In genomic region chr2:164675698-164676097, GRCh38 we compare ENCODE assay signal across 19 cellular contexts. TPM values are rescaled to one million over a fixed set of nuclear protein-coding genes. Genes with fewer than 3 reads are reported as not detected.
DNase-seq lines count a peak whose midpoint lies in the region; ATAC-seq and TF ChIP-seq lines count a peak whose summit lies in the region.
"Had no signal": no experiment of that assay in that cellular context is flagged by ENCODE, and none has a peak within 500 bp of the region (broad histone marks: within the 10 kb centered on the region; RNA-seq: fewer than 3 reads in every experiment).

No MANE protein-coding gene starts in this region.

- H3K9me3 ChIP-seq in right atrium auricular region (peaks cover 0 to 9% of the 10 kb centered on the region in 2 donors), heart right ventricle (peaks cover 0 to 18% (median 7%) of the 10 kb centered on the region in 11 donors), mucosa of descending colon (no peaks in the 10 kb centered on the region), vagina (no peaks in the 10 kb centered on the region)

- ATAC-seq in Right ventricle myocardium inferior (peak; percentile 94), heart right ventricle (peak; percentile 75 to 96 (median 92)), mucosa of descending colon (peak; percentile 93)
- ATAC-seq: Panc1 had no signal

- TF ChIP-seq CTCF in right atrium auricular region (IDR thresholded peaks at IDR 0.05), result no peak
- TF ChIP-seq CTCF in heart right ventricle (IDR thresholded peaks at IDR 0.05), result no peak
- no peak for TF ChIP-seq CTCF in mucosa of descending colon (IDR thresholded peaks at IDR 0.05)
- no peak for TF ChIP-seq CTCF in vagina (IDR thresholded peaks at IDR 0.05)

- 58 to 66% methylated on average over 2 of the region's 2 CpGs for WGBS in heart right ventricle, 2 donors

- no peaks in the 10 kb centered on the region for H3K27me3 Mint-ChIP-seq in activated T-helper 1 cell treated with anti-CD3 and anti-CD28 coated beads, Interleukin-12 subunit alpha, Interleukin-12 subunit beta, Interleukin-2, Interleukin-4 antibody, amounts not matched to agents 30 ng/mL and 10 ng/mL and 1 ng/mL, durations not matched to agents 14 hours and 24 hours and 36 hours (ENCODE audit: insufficient read depth)

- H3K27ac ChIP-seq in right atrium auricular region (peak overlapping the region in 1 of 2 donors; percentile 65), heart right ventricle (peak overlapping the region in 5 of 10 donors; percentile 2 to 51 (median 34)), vagina (no peak overlapping the region)
- H3K27ac ChIP-seq: RWPE1, SK-N-MC had no signal

- peaks cover 3% of the 10 kb centered on the region for H3K9me3 Mint-ChIP-seq in activated T-helper 1 cell treated with anti-CD3 and anti-CD28 coated beads, Interleukin-12 subunit alpha, Interleukin-12 subunit beta, Interleukin-2, Interleukin-4 antibody, amounts not matched to agents 30 ng/mL and 10 ng/mL and 1 ng/mL, durations not matched to agents 14 hours and 24 hours and 36 hours

- H3K27me3 ChIP-seq in right atrium auricular region, result no peaks in the 10 kb centered on the region
- no peaks in the 10 kb centered on the region for H3K27me3 ChIP-seq in heart right ventricle
- no peaks in the 10 kb centered on the region for H3K27me3 ChIP-seq in vagina
- H3K27me3 ChIP-seq: MG63 had no signal

- no peak overlapping the region for H3K4me3 ChIP-seq in right atrium auricular region
- no peak overlapping the region for H3K4me3 ChIP-seq in heart right ventricle
- H3K4me3 ChIP-seq in mucosa of descending colon, result no peak overlapping the region
- no peak overlapping the region for H3K4me3 ChIP-seq in vagina
- H3K4me3 ChIP-seq: MG63, SK-N-MC had no signal

- H3K36me3 ChIP-seq in right atrium auricular region (no peaks in the 10 kb centered on the region), heart right ventricle (peaks cover 0 to 18% (median 0%) of the 10 kb centered on the region in 9 donors), mucosa of descending colon (ENCODE audit: low read depth) (no peaks in the 10 kb centered on the region), vagina (no peaks in the 10 kb centered on the region)
- H3K36me3 ChIP-seq: MG63 had no signal

- H3K4me1 Mint-ChIP-seq in activated T-helper 1 cell treated with anti-CD3 and anti-CD28 coated beads, Interleukin-12 subunit alpha, Interleukin-12 subunit beta, Interleukin-2, Interleukin-4 antibody, amounts not matched to agents 30 ng/mL and 10 ng/mL and 1 ng/mL, durations not matched to agents 14 hours and 24 hours and 36 hours (ENCODE audit: low read depth), result no peaks in the 10 kb centered on the region

- H3K36me3 Mint-ChIP-seq in activated T-helper 1 cell treated with anti-CD3 and anti-CD28 coated beads, Interleukin-12 subunit alpha, Interleukin-12 subunit beta, Interleukin-2, Interleukin-4 antibody, amounts not matched to agents 30 ng/mL and 10 ng/mL and 1 ng/mL, durations not matched to agents 14 hours and 24 hours and 36 hours (ENCODE audit: low read depth), result no peaks in the 10 kb centered on the region

- H3K4me3 Mint-ChIP-seq in activated T-helper 1 cell treated with anti-CD3 and anti-CD28 coated beads, Interleukin-12 subunit alpha, Interleukin-12 subunit beta, Interleukin-2, Interleukin-4 antibody, amounts not matched to agents 30 ng/mL and 10 ng/mL and 1 ng/mL, durations not matched to agents 14 hours and 24 hours and 36 hours, result no peak overlapping the region

- H3K4me1 ChIP-seq in right atrium auricular region (peaks cover 0 to 5% of the 10 kb centered on the region in 2 donors), heart right ventricle (peaks cover 0 to 20% (median 0%) of the 10 kb centered on the region in 9 donors), mucosa of descending colon (ENCODE audit: low read depth) (no peaks in the 10 kb centered on the region), vagina (no peaks in the 10 kb centered on the region)

- no peak overlapping the region for H3K27ac Mint-ChIP-seq in activated T-helper 1 cell treated with anti-CD3 and anti-CD28 coated beads, Interleukin-12 subunit alpha, Interleukin-12 subunit beta, Interleukin-2, Interleukin-4 antibody, amounts not matched to agents 30 ng/mL and 10 ng/mL and 1 ng/mL, durations not matched to agents 14 hours and 24 hours and 36 hours

- intact Hi-C loops in Right ventricle myocardium inferior (cut with DNase I) (no loop called here), heart right ventricle (cut with DNase I) (no loop called here), mucosa of descending colon (cut with DNase I, micrococcal nuclease) (no loop called here), vagina (cut with DNase I) (no loop called here)
- intact Hi-C loops in activated T-helper 1 cell treated with anti-CD3 and anti-CD28 coated beads, Interleukin-12 subunit alpha, Interleukin-12 subunit beta, Interleukin-2, Interleukin-4 antibody, amounts not matched to agents 30 ng/mL and 10 ng/mL and 1 ng/mL, durations not matched to agents 14 hours and 24 hours and 36 hours (cut with micrococcal nuclease), result no loop called here

- no peak for TF ChIP-seq POLR2A in vagina (IDR thresholded peaks at IDR 0.05)

- no peak for DNase-seq in Right ventricle myocardium inferior (ENCODE audit: missing footprints)
- no peak for DNase-seq in right atrium auricular region (ENCODE audit: low spot score)
- peak in 1 of 2 donors; percentile 9 for DNase-seq in heart right ventricle
- DNase-seq in mucosa of descending colon, result peak in 2 of 3 donors; percentile 38 to 55
- DNase-seq in vagina (ENCODE audit: extremely low spot score in 2 of 2), result no peak
- DNase-seq in germinal center (ENCODE audit: low spot score), result no peak
- DNase-seq in activated T-helper 1 cell treated with anti-CD3 and anti-CD28 coated beads, Interleukin-12 subunit alpha, Interleukin-12 subunit beta, Interleukin-2, Interleukin-4 antibody, amounts not matched to agents 30 ng/mL and 10 ng/mL and 1 ng/mL, durations not matched to agents 14 hours and 24 hours and 36 hours (ENCODE audit: low spot score), result no peak
- DNase-seq: Calu3, KBM-7, MG63, NCI-H2029 treated with DMSO at 0.1 percent for 48 hours, NCI-H226, NCI-H510A, NCI-H69, SIG-M5 had no signal

RNA-seq across cellular contexts. Expression of gene GRB14, which starts 54.4 kb away (rescaled TPM):
- total RNA-seq in Right ventricle myocardium inferior (22.1 TPM), right atrium auricular region (10 to 100 TPM in 1 of 2 donors, 1 to 10 TPM in 1; 4.4 to 15.5 TPM), heart right ventricle (10 to 100 TPM in 5 of 10 donors, 1 to 10 TPM in 5; 3.8 to 25.8 (median 9.2) TPM), mucosa of descending colon (1 to 10 TPM in 2 of 3 donors, under 1 TPM in 1; 0.77 to 3.4 (median 1.5) TPM), vagina (2.7 TPM)
- 100 to 1,000 TPM in 1 of 2 donors, 1 to 10 TPM in 1; 4.5 to 112 TPM for polyA plus RNA-seq in heart right ventricle
- total RNA-seq in activated T-helper 1 cell treated with anti-CD3 and anti-CD28 coated beads, Interleukin-12 subunit alpha, Interleukin-12 subunit beta, Interleukin-2, Interleukin-4 antibody, amounts not matched to agents 30 ng/mL and 10 ng/mL and 1 ng/mL, durations not matched to agents 14 hours and 24 hours and 36 hours, result not detected in 2 replicates
- total RNA-seq: OCI-LY7 had no signal

Comparison
In these comparisons a context has a peak if more than half of its experiments do, and no peak if none do; other contexts are left out.
1. DNase-seq: peak in mucosa of descending colon (2 of 3); none in Right ventricle myocardium inferior (single experiment), right atrium auricular region (single experiment), vagina (0 of 2), germinal center (single experiment) and activated T-helper 1 cell treated with anti-CD3 and anti-CD28 coated beads, Interleukin-12 subunit alpha, Interleukin-12 subunit beta, Interleukin-2, Interleukin-4 antibody, amounts not matched to agents 30 ng/mL and 10 ng/mL and 1 ng/mL, durations not matched to agents 14 hours and 24 hours and 36 hours (single experiment).
2. Peak in every context shown above with its lines, with median percentiles within 50 percentile points of each other: ATAC-seq.